Comparison of ENCODE assay signal across 12 cellular contexts in genomic region chr2:8239402-8240127, GRCh38.
DNase-seq lines count a peak whose midpoint lies in the region; ATAC-seq and TF ChIP-seq lines count a peak whose summit lies in the region.
"Had no signal": no experiment of that assay in that cellular context is flagged by ENCODE, and none has a peak within 500 bp of the region (broad histone marks: within the 10 kb centered on the region; RNA-seq: fewer than 3 reads in every experiment).

No MANE protein-coding gene starts in this region.

- TF ChIP-seq CTCF in GM10266 (IDR thresholded peaks at IDR 0.05; ENCODE audit: control insufficient read depth, insufficient read depth, low read depth, missing control alignments) = no peak
- no peak for TF ChIP-seq CTCF in HL-60 (IDR thresholded peaks at IDR 0.05; ENCODE audit: insufficient read depth, low read length)
- TF ChIP-seq CTCF in Peyer's patch (IDR thresholded peaks at IDR 0.05) = no peak
- no peak for TF ChIP-seq CTCF in progenitor cell of endocrine pancreas (IDR thresholded peaks at IDR 0.05; ENCODE audit: unreplicated experiment)

- CTCF ChIA-PET in naive thymus-derived CD4-positive, alpha-beta T cell (lab: Charles Lee) = interaction anchor here (0.7 kb wide), 1 partner anchor 12 kb away, joined by 3 read pairs; no protein-coding TSS in a partner anchor

- H3K27ac Mint-ChIP-seq in naive thymus-derived CD4-positive, alpha-beta T cell = peak overlapping the region in 1 of 9 donors; percentile 75
- H3K27ac Mint-ChIP-seq in progenitor cell of endocrine pancreas = no peak overlapping the region

- no peaks in the 10 kb centered on the region for H3K4me1 ChIP-seq in naive thymus-derived CD4-positive, alpha-beta T cell (ENCODE audit: control insufficient read depth in 2 of 2, insufficient read depth in 2 of 2, low read length in 2 of 2)
- peaks cover 0 to 8% (median 0%) of the 10 kb centered on the region in 4 donors for H3K4me1 ChIP-seq in Peyer's patch

- peaks cover 0 to 14% (median 7%) of the 10 kb centered on the region in 11 donors for H3K9me3 Mint-ChIP-seq in naive thymus-derived CD4-positive, alpha-beta T cell
- peaks cover 3% of the 10 kb centered on the region for H3K9me3 Mint-ChIP-seq in progenitor cell of endocrine pancreas (ENCODE audit: low read depth)

- peak; percentile 48 for ATAC-seq in naive thymus-derived CD4-positive, alpha-beta T cell
- no peak for ATAC-seq in GM21367 (IDR thresholded peaks at IDR 0.05; ENCODE audit: unreplicated experiment)

- peaks cover 0 to 8% (median 0%) of the 10 kb centered on the region in 5 donors for H3K36me3 Mint-ChIP-seq in naive thymus-derived CD4-positive, alpha-beta T cell
- no peaks in the 10 kb centered on the region for H3K36me3 Mint-ChIP-seq in progenitor cell of endocrine pancreas (ENCODE audit: insufficient read depth)

- H3K27ac ChIP-seq in HL-60 (replicated peaks) (peak overlapping the region; percentile 61), Peyer's patch (no peak overlapping the region)
- no peak overlapping the region for H3K27ac ChIP-seq in naive thymus-derived CD4-positive, alpha-beta T cell (ENCODE audit: low read depth, low read length)
- H3K27ac ChIP-seq: hepatocyte had no signal

- no peaks in the 10 kb centered on the region for H3K9me3 ChIP-seq in naive thymus-derived CD4-positive, alpha-beta T cell (ENCODE audit: control insufficient read depth in 2 of 3, low read length in 3 of 3)
- no peaks in the 10 kb centered on the region for H3K9me3 ChIP-seq in Peyer's patch

- peaks cover 0 to 41% (median 9%) of the 10 kb centered on the region in 7 donors for H3K4me1 Mint-ChIP-seq in naive thymus-derived CD4-positive, alpha-beta T cell
- peaks cover 10% of the 10 kb centered on the region for H3K4me1 Mint-ChIP-seq in progenitor cell of endocrine pancreas (ENCODE audit: low read depth)

- POLR2A ChIA-PET in naive thymus-derived CD4-positive, alpha-beta T cell (lab: Charles Lee) = no interaction called here

- no peaks in the 10 kb centered on the region for H3K36me3 ChIP-seq in naive thymus-derived CD4-positive, alpha-beta T cell (ENCODE audit: control insufficient read depth in 2 of 3, insufficient read depth in 3 of 3, low read length in 3 of 3)
- H3K36me3 ChIP-seq in Peyer's patch = no peaks in the 10 kb centered on the region

- intact Hi-C loops in naive thymus-derived CD4-positive, alpha-beta T cell (cut with micrococcal nuclease) = loop anchor here in 1 of 2 donors (2.0 to 10.0 kb wide), 3 partner anchors 63 to 445 kb away; partner anchors contain the start of gene ID2

- H3K27me3 ChIP-seq in HL-60 (ENCODE audit: insufficient read depth, poor library complexity, severe bottlenecking) = no peaks in the 10 kb centered on the region
- H3K27me3 ChIP-seq in naive thymus-derived CD4-positive, alpha-beta T cell (ENCODE audit: control insufficient read depth in 2 of 2, insufficient read depth in 2 of 2, low read length in 2 of 2) = no peaks in the 10 kb centered on the region
- H3K27me3 ChIP-seq in Peyer's patch = no peaks in the 10 kb centered on the region
- H3K27me3 ChIP-seq: hepatocyte had no signal

- no peak overlapping the region for H3K4me3 ChIP-seq in HL-60 (replicated peaks; ENCODE audit: insufficient read depth, low read length)
- no peak overlapping the region for H3K4me3 ChIP-seq in naive thymus-derived CD4-positive, alpha-beta T cell (ENCODE audit: low read length)
- no peak overlapping the region for H3K4me3 ChIP-seq in Peyer's patch
- H3K4me3 ChIP-seq: hepatocyte had no signal

- peak overlapping the region in 1 of 10 donors; percentile 33 for H3K4me3 Mint-ChIP-seq in naive thymus-derived CD4-positive, alpha-beta T cell
- H3K4me3 Mint-ChIP-seq in progenitor cell of endocrine pancreas (ENCODE audit: low read depth) = no peak overlapping the region

- no peak for TF ChIP-seq POLR2A in Peyer's patch (IDR thresholded peaks at IDR 0.05)

- DNase-seq in GM10266 (ENCODE audit: extremely low spot score) (peak; percentile 35), HL-60 (ENCODE audit: low read depth in 1 of 2, low spot score in 1 of 2) (no peak), amniotic epithelial cell (ENCODE audit: low read depth) (peak; percentile 3), Peyer's patch (no peak), progenitor cell of endocrine pancreas (ENCODE audit: low spot score, unreplicated experiment) (no peak), HK-2 (ENCODE audit: unreplicated experiment) (no peak)
- peak in 2 of 9 donors; percentile 7 to 55 for DNase-seq in naive thymus-derived CD4-positive, alpha-beta T cell
- DNase-seq: activated effector memory CD4-positive, alpha-beta T cell treated with anti-CD3 and anti-CD28 coated beads, Interleukin-2, amount 50 U/mL, for 16 hours; effector CD8-positive, alpha-beta T cell; NCI-H526 treated with DMSO at 0.1 percent for 48 hours had no signal

- H3K27me3 Mint-ChIP-seq in naive thymus-derived CD4-positive, alpha-beta T cell = peaks cover 4 to 19% (median 9%) of the 10 kb centered on the region in 5 donors
- peaks cover 14% of the 10 kb centered on the region for H3K27me3 Mint-ChIP-seq in progenitor cell of endocrine pancreas

Comparison
In these comparisons a context has a peak if more than half of its experiments do, and no peak if none do; other contexts are left out.
1. DNase-seq: peak in GM10266 (single experiment) and amniotic epithelial cell (single experiment); none in HL-60 (0 of 2), Peyer's patch (0 of 3), progenitor cell of endocrine pancreas (single experiment) and HK-2 (single experiment).